In the genomic region with DNA sequence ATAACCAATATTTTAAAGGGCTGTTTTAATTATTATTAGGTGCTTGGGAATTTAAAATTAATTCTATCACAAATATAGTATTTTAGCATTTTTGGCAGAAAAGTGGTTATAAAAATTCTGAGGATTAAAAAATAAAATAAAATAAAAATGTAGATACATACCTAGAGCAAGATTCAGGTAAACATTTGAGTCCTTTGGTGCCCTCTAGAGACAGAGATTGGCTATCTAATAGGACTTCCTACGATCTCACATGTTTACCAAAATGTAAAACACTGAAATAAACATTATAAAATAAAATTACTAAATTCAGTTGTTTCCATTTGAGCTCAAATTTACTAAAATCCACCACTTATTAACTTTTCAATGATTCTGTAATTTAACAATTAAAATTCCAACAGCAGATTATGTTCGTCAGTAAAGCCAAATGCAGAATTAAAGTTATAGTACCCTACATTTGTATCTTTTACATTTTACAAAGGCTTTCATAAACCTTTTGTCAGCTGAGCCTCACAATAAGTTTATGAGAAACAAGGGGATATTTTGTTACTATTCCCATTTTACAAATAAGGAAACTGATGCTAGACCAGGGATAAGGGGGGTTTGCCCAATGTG, we compare ENCODE assay signal across 8 cellular contexts. TPM values are rescaled to one million over a fixed set of nuclear protein-coding genes. Genes with fewer than 3 reads are reported as not detected.
DNase-seq lines count a peak whose midpoint lies in the region; ATAC-seq and TF ChIP-seq lines count a peak whose summit lies in the region.
"Had no signal": no experiment of that assay in that cellular context is flagged by ENCODE, and none has a peak within 500 bp of the region (broad histone marks: within the 10 kb centered on the region; RNA-seq: fewer than 3 reads in every experiment).

No MANE protein-coding gene starts in this region.

- H3K4me1 Mint-ChIP-seq in neural progenitor cell, result no peaks in the 10 kb centered on the region
- H3K4me1 Mint-ChIP-seq: central memory CD8-positive, alpha-beta T cell had no signal

- H3K36me3 ChIP-seq in neural progenitor cell, result peaks cover 7% of the 10 kb centered on the region

- H3K79me2 ChIP-seq in neural progenitor cell (ENCODE audit: low read depth), result no peaks in the 10 kb centered on the region

- H3K9me3 Mint-ChIP-seq in neural progenitor cell, result no peaks in the 10 kb centered on the region
- H3K9me3 Mint-ChIP-seq: central memory CD8-positive, alpha-beta T cell had no signal

- no peak overlapping the region for H3K4me3 Mint-ChIP-seq in neural progenitor cell
- H3K4me3 Mint-ChIP-seq: central memory CD8-positive, alpha-beta T cell had no signal

- no peak overlapping the region for H2AFZ ChIP-seq in neural progenitor cell (replicated peaks)

- no peak for ATAC-seq in GM18868 (IDR thresholded peaks at IDR 0.05; ENCODE audit: unreplicated experiment)

- no peak overlapping the region for H3K4me2 ChIP-seq in neural progenitor cell

- no peak overlapping the region for H3K4me3 ChIP-seq in choroid plexus epithelial cell (ENCODE audit: low read depth, low read length)
- no peak overlapping the region for H3K4me3 ChIP-seq in neural progenitor cell

- H4K20me1 ChIP-seq in neural progenitor cell (ENCODE audit: low read depth), result peaks cover 5% of the 10 kb centered on the region

- DNase-seq in GM04504 (ENCODE audit: low read depth) (peak; percentile 6), M059J (ENCODE audit: low read depth) (peak; percentile 36), choroid plexus epithelial cell (ENCODE audit: low read depth) (peak; percentile 80), neural progenitor cell (ENCODE audit: low spot score) (peak; percentile 34), GF-D8 (lab: John Stamatoyannopoulos, UW) (no peak), germinal center (ENCODE audit: low spot score) (no peak)

- H3K9me3 ChIP-seq in neural progenitor cell (ENCODE audit: low read depth), result no peaks in the 10 kb centered on the region

- TF ChIP-seq CTCF in choroid plexus epithelial cell (conservative IDR thresholded peaks at IDR 0.05; ENCODE audit: low read depth, low read length) (peak; percentile 64), neural progenitor cell (IDR thresholded peaks at IDR 0.05) (peak; percentile 65)

- no peaks in the 10 kb centered on the region for H3K36me3 Mint-ChIP-seq in neural progenitor cell

- H3F3A ChIP-seq in neural progenitor cell (ENCODE audit: low read depth), result peaks cover 16% of the 10 kb centered on the region

- H3K27me3 Mint-ChIP-seq in neural progenitor cell (ENCODE audit: insufficient read depth, low read depth), result no peaks in the 10 kb centered on the region
- H3K27me3 Mint-ChIP-seq: central memory CD8-positive, alpha-beta T cell had no signal

- H3K4me1 ChIP-seq in neural progenitor cell, result no peaks in the 10 kb centered on the region

- no peak overlapping the region for H3K27ac ChIP-seq in neural progenitor cell

- H3K9ac ChIP-seq in neural progenitor cell, result no peak overlapping the region

- no peak overlapping the region for H3K27ac Mint-ChIP-seq in neural progenitor cell

- no peaks in the 10 kb centered on the region for H3K27me3 ChIP-seq in neural progenitor cell

RNA-seq across cellular contexts. Expression of a gene that starts 27.7 kb away (rescaled TPM):
- 11.1 and 12.0 TPM in 2 replicates for total RNA-seq in M059J (2014; rRNA removed; shearing (Covaris generic))
- 31.6 and 67.6 TPM in 2 replicates for total RNA-seq in neural progenitor cell (ENCODE audit: low replicate concordance)

Comparison
In these comparisons a context has a peak if more than half of its experiments do, and no peak if none do; other contexts are left out.
1. DNase-seq: peak in GM04504 (single experiment), M059J (single experiment), choroid plexus epithelial cell (single experiment) and neural progenitor cell (single experiment); none in GF-D8 (single experiment) and germinal center (single experiment).